7 cellular contexts compared by ENCODE assay signal in genomic region chr2:177211602-177212105, GRCh38.
DNase-seq lines count a peak whose midpoint lies in the region; ATAC-seq, FAIRE-seq and TF ChIP-seq lines count a peak whose summit lies in the region.

No MANE protein-coding gene starts in this region.

- H3K4me3 ChIP-seq in SK-N-MC (peak overlapping the region; percentile 94), fibroblast of mammary gland (ENCODE audit: control insufficient read depth, low read depth, low read length) (peak overlapping the region; percentile 64), skeletal muscle cell (ENCODE audit: low read depth, low read length) (peak overlapping the region; percentile 71)

- TF ChIP-seq POLR2A in H54 (IDR thresholded peaks at IDR 0.05; ENCODE audit: low read depth, low read length) = no peak

- ATAC-seq in GM19328 (IDR thresholded peaks at IDR 0.05; ENCODE audit: unreplicated experiment) = no peak

- peak; percentile 43 for FAIRE-seq in H54 (lab: Jason Lieb, UNC)

- H3K27ac ChIP-seq in SK-N-MC = peak overlapping the region; percentile 100

- H3K36me3 ChIP-seq in SK-N-MC (ENCODE audit: insufficient read depth, low read length) = peaks cover 34% of the 10 kb centered on the region

- TF ChIP-seq CTCF in fibroblast of mammary gland (conservative IDR thresholded peaks at IDR 0.05; ENCODE audit: control insufficient read depth, insufficient read depth, low read depth, low read length) = no peak

- no peak for DNase-seq in H54 (ENCODE audit: insufficient read length, low spot score)
- no peak for DNase-seq in SK-N-MC (ENCODE audit: low read depth, low spot score)
- no peak for DNase-seq in fibroblast of mammary gland (ENCODE audit: low read depth)
- no peak for DNase-seq in skeletal muscle cell (ENCODE audit: low read depth)
- no peak for DNase-seq in NCI-H774 (lab: John Stamatoyannopoulos, UW)
- DNase-seq in middle frontal gyrus (ENCODE audit: extremely low spot score, low spot score) = no peak

- peak overlapping the region; percentile 100 for H3K9ac ChIP-seq in SK-N-MC (ENCODE audit: insufficient read length)

- no peaks in the 10 kb centered on the region for H3K9me3 ChIP-seq in SK-N-MC (ENCODE audit: low read depth, low read length)
